ENCODE assay signal across 1 cellular context in genomic region chr11:46075168-46075567, GRCh38.
TF ChIP-seq lines count a peak whose summit lies in the region.

No MANE protein-coding gene starts in this region.

TF ChIP-seq in K562, 482 proteins besides CTCF, POLR2A, EP300 and RAD21 (continued from another document and continues in another):
- TF ChIP-seq ARHGAP35 (IDR thresholded peaks at IDR 0.05; ENCODE audit: partially characterized antibody) (no peak), FOS (IDR thresholded peaks at IDR 0.05; ENCODE audit: extremely low read depth, insufficient read length) (peak; percentile 46), MCM5 (IDR thresholded peaks at IDR 0.05; ENCODE audit: low read depth) (no peak), CXXC5 (CRISPR knock-in tag; IDR thresholded peaks at IDR 0.05) (peak; percentile 66), MLLT1 (IDR thresholded peaks at IDR 0.05) (no peak), RBM22 (IDR thresholded peaks at IDR 0.05; ENCODE audit: low read depth, low read length, poor library complexity, severe bottlenecking) (no peak), YY1 (IDR thresholded peaks at IDR 0.05; ENCODE audit: borderline replicate concordance in 1 of 3, control insufficient read depth in 1 of 3, extremely low read depth in 1 of 3, insufficient read depth in 3 of 3, insufficient read length in 1 of 3, insufficient replicate concordance in 2 of 3, low read depth in 1 of 3, low read length in 2 of 3) (no peak), ZNF174 (CRISPR knock-in tag; IDR thresholded peaks at IDR 0.05) (no peak), ZNF780A (CRISPR knock-in tag; IDR thresholded peaks at IDR 0.05) (no peak), MTA3 (IDR thresholded peaks at IDR 0.05; ENCODE audit: borderline replicate concordance) (no peak), ZZZ3 (IDR thresholded peaks at IDR 0.05) (no peak), NCOR1 (IDR thresholded peaks at IDR 0.05) (peak; percentile 77; the same call in 1 of the 2 replicates), THRB (CRISPR knock-in tag; conservative IDR thresholded peaks at IDR 0.05) (no peak), ZNF512 (tag; IDR thresholded peaks at IDR 0.05) (no peak), KLF16 (IDR thresholded peaks at IDR 0.05) (peak; percentile 63; the same call in 1 of the 2 replicates), DNMT1 (IDR thresholded peaks at IDR 0.05) (no peak), NFRKB (IDR thresholded peaks at IDR 0.05; ENCODE audit: low read depth) (no peak), IRF9 (tag; IDR thresholded peaks at IDR 0.05) (no peak), ZNF282 (CRISPR knock-in tag; IDR thresholded peaks at IDR 0.05) (no peak), NCOA6 (IDR thresholded peaks at IDR 0.05) (no peak), RNF2 (IDR thresholded peaks at IDR 0.05) (peak; percentile 32; the same call in 1 of the 2 replicates), FOXA1 (IDR thresholded peaks at IDR 0.05; ENCODE audit: borderline replicate concordance) (no peak), PTBP1 (IDR thresholded peaks at IDR 0.05; ENCODE audit: low read depth, low read length) (no peak), TGIF2 (CRISPR knock-in tag; IDR thresholded peaks at IDR 0.05) (no peak), MEIS2 (IDR thresholded peaks at IDR 0.05; ENCODE audit: partially characterized antibody) (peak; percentile 35), L3MBTL2 (IDR thresholded peaks at IDR 0.05) (peak; percentile 62), FOSL1 (tag; conservative IDR thresholded peaks at IDR 0.05) (peak; percentile 93), ZBTB11 (CRISPR knock-in tag; IDR thresholded peaks at IDR 0.05) (no peak), ZNF347 (CRISPR knock-in tag; IDR thresholded peaks at IDR 0.05; ENCODE audit: low read depth) (no peak), CBX2 (IDR thresholded peaks at IDR 0.05; ENCODE audit: insufficient read depth, low read length, poor library complexity, severe bottlenecking) (no peak), ZNF121 (CRISPR knock-in tag; conservative IDR thresholded peaks at IDR 0.05) (no peak), TCF7L2 (IDR thresholded peaks at IDR 0.05; ENCODE audit: low read depth, low read length) (no peak), NUFIP1 (IDR thresholded peaks at IDR 0.05; ENCODE audit: partially characterized antibody) (no peak), CTCFL (IDR thresholded peaks at IDR 0.05; ENCODE audit: borderline replicate concordance, insufficient read depth, low read depth, low read length, poor library complexity, severe bottlenecking) (no peak), MIER1 (IDR thresholded peaks at IDR 0.05; ENCODE audit: low read depth) (no peak), ZFP30 (CRISPR knock-in tag; IDR thresholded peaks at IDR 0.05; ENCODE audit: borderline replicate concordance) (no peak), MYC (IDR thresholded peaks at IDR 0.05; ENCODE audit: low read depth, low read length) (0 out of 2 replicates have a peak, but pooled peaks have one; percentile 18), MYC (CRISPR knock-in tag; IDR thresholded peaks at IDR 0.05; ENCODE audit: borderline replicate concordance, low read depth) (no peak), GTF2B (IDR thresholded peaks at IDR 0.05; ENCODE audit: extremely low read depth, insufficient read length) (no peak), ZC3H11A (IDR thresholded peaks at IDR 0.05; ENCODE audit: low read depth, low read length) (no peak), NKRF (IDR thresholded peaks at IDR 0.05; ENCODE audit: borderline replicate concordance) (no peak), SMAD3 (CRISPR knock-in tag; conservative IDR thresholded peaks at IDR 0.05) (no peak), PKNOX1 (IDR thresholded peaks at IDR 0.05) (peak; percentile 41; the same call in 1 of the 2 replicates), IFI16 (CRISPR knock-in tag; IDR thresholded peaks at IDR 0.05) (no peak), ZBTB2 (IDR thresholded peaks at IDR 0.05) (0 out of 2 replicates have a peak, but pooled peaks have one; percentile 31), ID3 (CRISPR knock-in tag; IDR thresholded peaks at IDR 0.05) (no peak), ID3 (tag; IDR thresholded peaks at IDR 0.05) (no peak), RFX1 (IDR thresholded peaks at IDR 0.05) (no peak), FOXK1 (CRISPR knock-in tag; IDR thresholded peaks at IDR 0.05; ENCODE audit: borderline replicate concordance) (no peak), ZNF408 (CRISPR knock-in tag; IDR thresholded peaks at IDR 0.05; ENCODE audit: low read depth) (no peak), HNRNPH1 (optimal IDR thresholded peaks at IDR 0.05; ENCODE audit: low read depth, low read length) (no peak)
